8 cellular contexts compared by ENCODE assay signal in the genomic region with DNA sequence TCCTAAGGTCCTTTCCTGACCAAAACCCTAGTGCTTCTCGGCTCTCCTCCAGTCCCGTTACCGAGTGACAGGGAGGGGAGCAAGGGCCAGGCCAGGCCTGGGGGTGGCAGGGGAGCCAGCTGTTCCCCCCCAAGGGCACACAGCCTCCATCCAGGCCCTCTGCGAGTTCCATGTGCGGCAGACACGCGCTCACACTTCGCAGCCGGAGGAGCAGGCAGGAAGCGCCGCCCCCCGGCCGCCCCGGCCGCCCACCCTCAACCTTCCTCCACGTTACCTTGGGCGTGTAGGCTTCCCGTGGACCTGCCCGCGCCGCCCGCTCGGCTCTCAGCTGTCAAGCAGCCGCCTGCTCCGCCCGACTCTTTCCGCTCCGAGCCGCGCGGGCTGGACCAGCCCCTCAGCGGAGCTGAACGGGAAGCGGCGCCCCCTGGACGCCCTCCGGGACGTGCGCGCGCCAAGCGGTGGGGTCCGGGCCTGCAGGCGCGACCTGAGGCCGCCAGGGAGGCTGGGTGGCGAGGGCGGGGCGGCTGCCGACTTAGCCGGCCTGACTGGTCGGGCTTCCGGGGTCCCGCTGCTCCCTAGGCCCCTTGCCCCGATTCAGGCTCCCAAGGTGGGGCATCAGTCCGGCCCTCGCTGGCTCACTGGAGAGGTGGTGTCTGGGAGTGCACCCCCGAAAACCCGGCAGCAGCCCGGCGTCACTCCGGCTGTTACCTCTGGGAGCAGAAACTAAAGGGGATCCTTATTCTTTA. TPM values are rescaled to one million over a fixed set of nuclear protein-coding genes. Genes with fewer than 3 reads are reported as not detected.
A peak's percentile ranks its signal among the peaks of the same experiment; 100 is the strongest.
DNase-seq lines count a peak whose midpoint lies in the region; ATAC-seq lines count a peak whose summit lies in the region.

CRACR2A (minus strand) TSS at position 369 of the 746 bp plus-strand sequence. CDS start 56,110 bp downstream, outside the sequence.

- peak within 1 kb of the TSS; percentile 100 for H3K27ac Mint-ChIP-seq in T-helper 17 cell

- no peaks in the 10 kb centered on the region for H3K9me3 ChIP-seq in T-helper 17 cell (ENCODE audit: control insufficient read depth, low read length, poor library complexity, severe bottlenecking)

- H3K4me1 Mint-ChIP-seq in T-helper 17 cell: peaks cover 56% of the 10 kb centered on the region

- peak; percentile 74 for ATAC-seq in GM21360 (IDR thresholded peaks at IDR 0.05; ENCODE audit: unreplicated experiment)
- ATAC-seq in T-helper 17 cell: peak; percentile 83

- H3K36me3 Mint-ChIP-seq in T-helper 17 cell (ENCODE audit: low read depth): peaks cover 3% of the 10 kb centered on the region

- H3K4me3 Mint-ChIP-seq in T-helper 17 cell: peak within 1 kb of the TSS; percentile 98

- peak; percentile 48 for DNase-seq in DMS 273 treated with DMSO at 0.1 percent for 48 hours (lab: John Stamatoyannopoulos, UW)
- DNase-seq in HS-5 (ENCODE audit: low read depth): peak; percentile 38
- peak; percentile 75 to 76 (median 75) for DNase-seq in T-helper 17 cell
- peak; percentile 28 for DNase-seq in amniotic epithelial cell (ENCODE audit: low read depth)
- peak; percentile 96 for DNase-seq in iPS-NIHi11 (ENCODE audit: low spot score)
- DNase-seq in stimulated activated CD4-positive, alpha-beta T cell treated with anti-CD3 and anti-CD28 coated beads, Interleukin-1b, Interleukin-23, amount 100 ng/mL, for 24 hours (ENCODE audit: low read depth in 4 of 4, low spot score in 1 of 4): peak; percentile 57 to 78 (median 64)
- DNase-seq in NCI-H2107 treated with DMSO at 0.1 percent for 48 hours (lab: John Stamatoyannopoulos, UW; ENCODE audit: unreplicated experiment): no peak

- H3K27me3 Mint-ChIP-seq in T-helper 17 cell: no peaks in the 10 kb centered on the region

RNA-seq across cellular contexts. Expression of gene CRACR2A, which starts in this region (rescaled TPM):
- total RNA-seq in T-helper 17 cell: 10 to 100 TPM; 52.8 to 54.8 TPM
